Comparison of ENCODE assay signal across 1 cellular context in genomic region chr5:148523139-148523538, GRCh38.
TF ChIP-seq lines count a peak whose summit lies in the region.

No MANE protein-coding gene starts in this region.

TF ChIP-seq in K562, 482 proteins besides CTCF, POLR2A, EP300 and RAD21 (continued from another document):
- TF ChIP-seq PREB (CRISPR knock-in tag; IDR thresholded peaks at IDR 0.05) (no peak), HLTF (IDR thresholded peaks at IDR 0.05) (no peak)
